ENCODE assay signal across 8 cellular contexts in genomic region chr1:36088265-36088576, GRCh38. TPM values are rescaled to one million over a fixed set of nuclear protein-coding genes. Genes with fewer than 3 reads are reported as not detected.
DNase-seq lines count a peak whose midpoint lies in the region; ATAC-seq and TF ChIP-seq lines count a peak whose summit lies in the region.

No MANE protein-coding gene starts in this region.

- H3K4me3 Mint-ChIP-seq in naive B cell: peak overlapping the region; percentile 83 to 98 (median 94)

- peak; percentile 4 for ATAC-seq in HG03442 (IDR thresholded peaks at IDR 0.05; ENCODE audit: unreplicated experiment)
- ATAC-seq in naive B cell (ENCODE audit: low read depth in 2 of 2): peak; percentile 3
- no peak for ATAC-seq in HG02885 (IDR thresholded peaks at IDR 0.05; ENCODE audit: poor library complexity, unreplicated experiment)

- H3K4me1 Mint-ChIP-seq in naive B cell: peaks cover 12 to 27% (median 15%) of the 10 kb centered on the region in 3 donors

- DNase-seq in caudate nucleus (lab: John Stamatoyannopoulos, UW): no peak
- no peak for DNase-seq in naive B cell
- DNase-seq in NCI-H187 (lab: John Stamatoyannopoulos, UW): no peak
- no peak for DNase-seq in RKO (ENCODE audit: low spot score)
- DNase-seq in LoVo (ENCODE audit: low spot score): no peak

- peaks cover 0 to 18% (median 0%) of the 10 kb centered on the region in 3 donors for H3K27me3 Mint-ChIP-seq in naive B cell

- TF ChIP-seq CTCF in C4-2B (conservative IDR thresholded peaks at IDR 0.05): 0 out of 2 replicates have a peak, but pooled peaks have one; percentile 46

- no peaks in the 10 kb centered on the region for H3K9me3 Mint-ChIP-seq in naive B cell

- peak overlapping the region in 1 of 6 donors; percentile 92 for H3K27ac Mint-ChIP-seq in naive B cell

- H3K27ac ChIP-seq in C4-2B (peak overlapping the region; percentile 78), caudate nucleus (ENCODE audit: low read depth, low read length) (peak overlapping the region; percentile 90)

- no peaks in the 10 kb centered on the region for H3K36me3 Mint-ChIP-seq in naive B cell

RNA-seq across cellular contexts. Expression of gene ADPRS, which starts 0.5 kb away (rescaled TPM):
- polyA plus RNA-seq in naive B cell (ENCODE audit: low read depth in 6 of 6): 10 to 100 TPM; 16.0 to 32.2 (median 19.2) TPM

RNA-seq across cellular contexts. Expression of gene TEKT2, which starts 4.3 kb away (rescaled TPM):
- polyA plus RNA-seq in naive B cell (ENCODE audit: low read depth in 6 of 6): not detected

RNA-seq across cellular contexts. Expression of gene COL8A2, which starts 36.8 kb away (rescaled TPM):
- polyA plus RNA-seq in naive B cell (ENCODE audit: low read depth in 6 of 6): under 1 TPM in 3 of 6 donors, not detected in 3; 0.10 to 0.25 (median 0.19) TPM
